8 cellular contexts compared by ENCODE assay signal in genomic region chr10:73865459-73866442, GRCh38. TPM values are rescaled to one million over a fixed set of nuclear protein-coding genes. Genes with fewer than 3 reads are reported as not detected.
DNase-seq lines count a peak whose midpoint lies in the region; ATAC-seq, FAIRE-seq and TF ChIP-seq lines count a peak whose summit lies in the region.

No MANE protein-coding gene starts in this region.

- POLR2A ChIA-PET in T-cell (lab: Charles Lee), result interaction anchor here in 1 of 2 donors (0.6 kb wide), 1 partner anchor 1159 kb away, joined by 6 read pairs; no protein-coding TSS in a partner anchor
- POLR2A ChIA-PET in K562 (lab: Yijun Ruan, JAX), result interaction anchor here (0.6 to 1.7 kb wide), 8 partner anchors 10 to 312 kb away, joined by 3 to 4 read pairs (median 3); no protein-coding TSS in a partner anchor

- H3K9ac ChIP-seq in K562 (ENCODE audit: insufficient read depth in 1 of 2, low read depth in 2 of 2, low read length in 2 of 2), result peak overlapping the region in 1 of 2 experiments; percentile 66; a peak in 2 of 4 replicates
- no peak overlapping the region for H3K9ac ChIP-seq in parathyroid adenoma

- H3K4me2 ChIP-seq in K562 (ENCODE audit: insufficient read depth, low read length), result no peak overlapping the region
- no peak overlapping the region for H3K4me2 ChIP-seq in parathyroid adenoma (ENCODE audit: low read length)
- no peak overlapping the region for H3K4me2 ChIP-seq in hepatocyte

- no peaks in the 10 kb centered on the region for H3K9me3 ChIP-seq in K562 (replicated peaks; ENCODE audit: control insufficient read depth, insufficient read depth, low read depth, low read length)
- H3K9me3 ChIP-seq in parathyroid adenoma (ENCODE audit: control insufficient read depth, low read length), result no peaks in the 10 kb centered on the region
- no peaks in the 10 kb centered on the region for H3K9me3 ChIP-seq in hepatocyte (ENCODE audit: low read depth)

- intact Hi-C loops in K562 (cut with micrococcal nuclease), result no loop called here

- FAIRE-seq in K562 (lab: Jason Lieb, UNC), result no peak

- no peaks in the 10 kb centered on the region for H3K9me3 Mint-ChIP-seq in T-cell

- TF ChIP-seq CTCF in GM13976 (IDR thresholded peaks at IDR 0.05; ENCODE audit: borderline replicate concordance, control extremely low read depth, extremely low read depth, insufficient read depth, missing control alignments), result no peak
- TF ChIP-seq CTCF in K562 (IDR thresholded peaks at IDR 0.05 in 2 of 3, conservative IDR thresholded peaks at IDR 0.05 in 1 of 3; ENCODE audit: insufficient read depth in 2 of 3, low read depth in 1 of 3, low read length in 3 of 3), result no peak
- TF ChIP-seq CTCF in parathyroid adenoma (IDR thresholded peaks at IDR 0.05), result no peak
- no peak for TF ChIP-seq CTCF in hepatocyte (IDR thresholded peaks at IDR 0.05; ENCODE audit: poor library complexity)

- H3K4me1 Mint-ChIP-seq in T-cell, result peaks cover 78 to 94% (median 91%) of the 10 kb centered on the region in 3 donors

- no peaks in the 10 kb centered on the region for H3K9me2 ChIP-seq in hepatocyte (replicated peaks; ENCODE audit: insufficient read depth)

- H3K9me1 ChIP-seq in K562 (ENCODE audit: control insufficient read depth, insufficient read depth, low read length), result no peaks in the 10 kb centered on the region

- TF ChIP-seq RAD21 in K562 (CRISPR knock-in tag; conservative IDR thresholded peaks at IDR 0.05 in 1 of 2, IDR thresholded peaks at IDR 0.05 in 1 of 2), result no peak

- peaks cover 15 to 22% of the 10 kb centered on the region in 2 experiments for H3K4me1 ChIP-seq in K562 (replicated peaks in 1 of 2; ENCODE audit: control insufficient read depth in 2 of 2, insufficient read depth in 2 of 2, low read length in 2 of 2)
- H3K4me1 ChIP-seq in parathyroid adenoma, result no peaks in the 10 kb centered on the region
- peaks cover under 1% of the 10 kb centered on the region for H3K4me1 ChIP-seq in hepatocyte (ENCODE audit: insufficient read depth)

- H3K4me3 Mint-ChIP-seq in T-cell, result peak overlapping the region; percentile 75 to 89 (median 80)

- no TSS peak for BruUV-seq in K562 (replicated peaks; lab: Mats Ljungman, UMichigan)

- peaks cover 19% of the 10 kb centered on the region for H3K36me3 Mint-ChIP-seq in T-cell

- no peak for TF ChIP-seq EP300 in K562 (IDR thresholded peaks at IDR 0.05; ENCODE audit: low read length)

- H3K79me2 ChIP-seq in K562 (ENCODE audit: control insufficient read depth, insufficient read depth, low read length) (peaks cover 6% of the 10 kb centered on the region; the same call in 1 of the 3 replicates), parathyroid adenoma (peaks cover 5% of the 10 kb centered on the region), hepatocyte (peaks cover 36% of the 10 kb centered on the region)

- in situ Hi-C loops in GM13976 (cut with MboI; ENCODE audit: low sequenced_read_pairs, unreplicated experiment), result no loop called here
- in situ Hi-C loops in K562 (cut with MboI), result no loop called here

- 65% methylated on average over 10 of the region's 11 CpGs for WGBS in K562 (ENCODE audit: insufficient coverage, low coverage, missing lambda C conversion rate)
- WGBS in hepatocyte (ENCODE audit: low lambda C conversion rate, missing lambda C conversion rate), result 82% methylated on average over 11 of the region's 11 CpGs

- H2AFZ ChIP-seq in K562 (ENCODE audit: low read depth, low read length) (no peak overlapping the region), parathyroid adenoma (no peak overlapping the region), hepatocyte (no peak overlapping the region)

- no peaks in the 10 kb centered on the region for H3K27me3 Mint-ChIP-seq in T-cell

- no peak overlapping the region for H3K4me3 ChIP-seq in K562
- H3K4me3 ChIP-seq in parathyroid adenoma (ENCODE audit: low read depth, low read length), result no peak overlapping the region
- H3K4me3 ChIP-seq in hepatocyte, result no peak overlapping the region

- ATAC-seq in HG02870 (IDR thresholded peaks at IDR 0.05; ENCODE audit: unreplicated experiment) (peak; percentile 64), T-cell (replicated peaks in 1 of 4) (peak; percentile 82 to 91 (median 86)), K562 (peak; percentile 49)

- H3K27ac Mint-ChIP-seq in T-cell, result peak overlapping the region; percentile 97 to 98

- H3K27ac ChIP-seq in K562 (ENCODE audit: extremely low read depth, low read depth, low read length), result no peak overlapping the region
- peak overlapping the region; percentile 32 for H3K27ac ChIP-seq in parathyroid adenoma
- no peak overlapping the region for H3K27ac ChIP-seq in hepatocyte

- CTCF ChIA-PET in T-cell (lab: Charles Lee) (interaction anchor here (1.2 to 1.9 kb wide), 2 partner anchors 14 kb away, joined by 5 to 10 read pairs; no protein-coding TSS in a partner anchor), K562 (lab: Yijun Ruan, JAX; ENCODE audit: low intra/inter-chr PET ratio) (no interaction called here)

- H4K20me1 ChIP-seq in K562 (replicated peaks; ENCODE audit: control insufficient read depth, insufficient read depth, low read length) (peaks cover 13% of the 10 kb centered on the region; the same call in 1 of the 2 replicates), hepatocyte (ENCODE audit: insufficient read depth, poor library complexity, severe bottlenecking) (no peaks in the 10 kb centered on the region)

- peak; percentile 76 for DNase-seq in GM13976 (ENCODE audit: low spot score)
- DNase-seq in T-cell, result peak in 33 of 34 experiments; percentile 28 to 67 (median 47)
- DNase-seq in K562 (ENCODE audit: extremely low read depth in 1 of 4, low spot score in 3 of 4), result no peak
- no peak for DNase-seq in NCI-H128 (lab: John Stamatoyannopoulos, UW; ENCODE audit: unreplicated experiment)
- no peak for DNase-seq in hepatocyte (ENCODE audit: low spot score)
- DNase-seq in NCI-H748 (lab: John Stamatoyannopoulos, UW; ENCODE audit: unreplicated experiment), result no peak

- peaks cover 82% of the 10 kb centered on the region for H3K36me3 ChIP-seq in K562 (ENCODE audit: control insufficient read depth, insufficient read depth, low read length)
- H3K36me3 ChIP-seq in parathyroid adenoma (ENCODE audit: control insufficient read depth, insufficient read depth, low read length), result no peaks in the 10 kb centered on the region
- H3K36me3 ChIP-seq in hepatocyte (replicated peaks; ENCODE audit: insufficient read depth, low read depth), result no peaks in the 10 kb centered on the region

- H3K27me3 ChIP-seq in K562 (ENCODE audit: control insufficient read depth in 2 of 2, insufficient read depth in 2 of 2, low read length in 2 of 2) (no peaks in the 10 kb centered on the region), parathyroid adenoma (ENCODE audit: control insufficient read depth, insufficient read depth, low read length) (no peaks in the 10 kb centered on the region), hepatocyte (no peaks in the 10 kb centered on the region)

- TF ChIP-seq POLR2A in K562 (conservative IDR thresholded peaks at IDR 0.05), result no peak

RNA-seq across cellular contexts. Expression of gene CAMK2G, which starts 8.6 kb away (rescaled TPM):
- 10 to 100 TPM; 50.6 to 59.9 (median 55.5) TPM for total RNA-seq in T-cell
- 79.9 and 93.7 TPM in 2 replicates for total RNA-seq in K562 (2011; cell fraction: chromatin; rRNA removed; ENCODE audit: low replicate concordance)
- total RNA-seq in K562 (2011; cell fraction: nucleolus; rRNA removed), result 44.9 and 53.3 TPM in 2 replicates
- total RNA-seq in K562 (2011; cell fraction: nucleoplasm; rRNA removed), result 65.0 and 92.5 TPM in 2 replicates
- total RNA-seq in K562 (2014; rRNA removed), result 23.4 and 26.7 TPM in 2 replicates
- 22.3 and 25.1 TPM in 2 replicates for total RNA-seq in K562 (2014; rRNA removed; fragmentation: Illumina TruSeq; extraction: Trizol)
- 32.2 and 33.2 TPM in 2 replicates for total RNA-seq in K562 (2015; rRNA removed; fragmentation: Illumina TruSeq; extraction: Trizol)
- total RNA-seq in K562 (2021), result 29.5 and 32.6 TPM in 2 replicates
- polyA plus RNA-seq in K562 (2011; rRNA removed), result 37.5 and 41.6 TPM in 2 replicates
- polyA plus RNA-seq in K562 (2011; cell fraction: cytosol; rRNA removed), result 33.0 and 39.7 TPM in 2 replicates
- polyA plus RNA-seq in K562 (2011; cell fraction: nucleus; rRNA removed), result 69.4 and 73.5 TPM in 2 replicates
- 27.5 and 30.5 TPM in 2 replicates for polyA plus RNA-seq in K562 (2012)
- polyA plus RNA-seq in K562 (2014; fragmentation: Illumina TruSeq; extraction: Trizol), result 35.5 and 37.9 TPM in 2 replicates
- polyA plus RNA-seq in K562 (2014; fragmentation: Nextera tagmentation; extraction: Ambion mirVana), result 10 to 100 TPM in 1 of 2 experiments, 1 to 10 TPM in 1; 9.0 to 10.4 TPM
- polyA plus RNA-seq in K562 (2014; rRNA removed), result 36.2 and 37.2 TPM in 2 replicates
- polyA minus RNA-seq in K562 (2011; rRNA and poly(A)+ RNA removed), result 31.1 and 31.9 TPM in 2 replicates
- 18.9 and 20.7 TPM in 2 replicates for polyA minus RNA-seq in K562 (2011; cell fraction: cytosol; rRNA and poly(A)+ RNA removed)
- 25.0 and 38.0 TPM in 2 replicates for polyA minus RNA-seq in K562 (2011; cell fraction: nucleus; rRNA and poly(A)+ RNA removed)
- 22.5 and 25.0 TPM in 2 replicates for total RNA-seq in hepatocyte
- polyA plus RNA-seq in hepatocyte, result 5.2 and 5.9 TPM in 2 replicates

RNA-seq across cellular contexts. Expression of gene PLAU, which starts 45.2 kb away (rescaled TPM):
- total RNA-seq in T-cell (1 to 10 TPM in 2 of 5 donors, under 1 TPM in 1, not detected in 2; 0.63 to 1.1 (median 1.1) TPM), K562 (2014; rRNA removed) (2.1 and 2.9 TPM in 2 replicates), K562 (2014; rRNA removed; fragmentation: Illumina TruSeq; extraction: Trizol) (3.2 and 3.3 TPM in 2 replicates), K562 (2015; rRNA removed; fragmentation: Illumina TruSeq; extraction: Trizol) (16.9 and 17.5 TPM in 2 replicates), K562 (2021) (4.1 and 4.4 TPM in 2 replicates), hepatocyte (2.8 and 5.2 TPM in 2 replicates)
- total RNA-seq in K562 (2011; cell fraction: chromatin; rRNA removed; ENCODE audit: low replicate concordance), result 2.8 and 5.6 TPM in 2 replicates
- 4.2 and 6.7 TPM in 2 replicates for total RNA-seq in K562 (2011; cell fraction: nucleolus; rRNA removed)
- total RNA-seq in K562 (2011; cell fraction: nucleoplasm; rRNA removed), result 4.4 and 4.9 TPM in 2 replicates
- polyA plus RNA-seq in K562 (2011; rRNA removed) (3.4 and 5.8 TPM in 2 replicates), K562 (2014; fragmentation: Illumina TruSeq; extraction: Trizol) (4.6 and 4.9 TPM in 2 replicates), K562 (2014; fragmentation: Nextera tagmentation; extraction: Ambion mirVana) (1 to 10 TPM; 2.3 to 2.5 TPM), K562 (2014; rRNA removed) (2.6 and 4.2 TPM in 2 replicates), hepatocyte (10.4 and 11.1 TPM in 2 replicates)
- polyA plus RNA-seq in K562 (2011; cell fraction: cytosol; rRNA removed), result 3.7 and 8.0 TPM in 2 replicates
- 11.6 and 17.7 TPM in 2 replicates for polyA plus RNA-seq in K562 (2011; cell fraction: nucleus; rRNA removed)
- polyA plus RNA-seq in K562 (2012), result 11.2 and 47.9 TPM in 2 replicates
- 2.6 and 3.6 TPM in 2 replicates for polyA minus RNA-seq in K562 (2011; rRNA and poly(A)+ RNA removed)
- 1.6 and 4.6 TPM in 2 replicates for polyA minus RNA-seq in K562 (2011; cell fraction: cytosol; rRNA and poly(A)+ RNA removed)
- 1.6 and 3.4 TPM in 2 replicates for polyA minus RNA-seq in K562 (2011; cell fraction: nucleus; rRNA and poly(A)+ RNA removed)

RNA-seq across cellular contexts. Expression of gene NDST2, which starts 54.4 kb away (rescaled TPM):
- total RNA-seq in T-cell (100 to 1,000 TPM in 4 of 5 donors, 10 to 100 TPM in 1; 96.1 to 119 (median 110) TPM), K562 (2014; rRNA removed) (27.2 and 32.1 TPM in 2 replicates), K562 (2014; rRNA removed; fragmentation: Illumina TruSeq; extraction: Trizol) (12.5 and 14.7 TPM in 2 replicates), K562 (2015; rRNA removed; fragmentation: Illumina TruSeq; extraction: Trizol) (18.2 and 19.6 TPM in 2 replicates), K562 (2021) (33.9 and 35.7 TPM in 2 replicates), hepatocyte (10.7 and 29.9 TPM in 2 replicates)
- 130 and 235 TPM in 2 replicates for total RNA-seq in K562 (2011; cell fraction: chromatin; rRNA removed; ENCODE audit: low replicate concordance)
- 102 and 121 TPM in 2 replicates for total RNA-seq in K562 (2011; cell fraction: nucleolus; rRNA removed)
- 108 and 109 TPM in 2 replicates for total RNA-seq in K562 (2011; cell fraction: nucleoplasm; rRNA removed)
- polyA plus RNA-seq in K562 (2011; rRNA removed) (23.8 and 31.6 TPM in 2 replicates), K562 (2014; fragmentation: Illumina TruSeq; extraction: Trizol) (22.6 TPM in 2 replicates), K562 (2014; fragmentation: Nextera tagmentation; extraction: Ambion mirVana) (1 to 10 TPM; 4.7 to 6.3 TPM), K562 (2014; rRNA removed) (30.5 and 31.4 TPM in 2 replicates), hepatocyte (21.1 and 24.9 TPM in 2 replicates)
- polyA plus RNA-seq in K562 (2011; cell fraction: cytosol; rRNA removed), result 23.7 and 30.6 TPM in 2 replicates
- 99.8 and 108 TPM in 2 replicates for polyA plus RNA-seq in K562 (2011; cell fraction: nucleus; rRNA removed)
- polyA plus RNA-seq in K562 (2012), result 42.1 and 123 TPM in 2 replicates
- polyA minus RNA-seq in K562 (2011; rRNA and poly(A)+ RNA removed), result 22.0 and 23.5 TPM in 2 replicates
- polyA minus RNA-seq in K562 (2011; cell fraction: cytosol; rRNA and poly(A)+ RNA removed), result 12.5 and 14.2 TPM in 2 replicates
- 44.3 and 53.9 TPM in 2 replicates for polyA minus RNA-seq in K562 (2011; cell fraction: nucleus; rRNA and poly(A)+ RNA removed)

Comparison
In these comparisons a context has a peak if more than half of its experiments do, and no peak if none do; other contexts are left out.
1. DNase-seq: peak in GM13976 (single experiment) and T-cell (33 of 34); none in K562 (0 of 4), NCI-H128 (single experiment), hepatocyte (single experiment) and NCI-H748 (single experiment).
2. Peak in every context shown above with its lines, with median percentiles within 50 percentile points of each other: ATAC-seq.